ENCODE assay signal across 26 cellular contexts in genomic region chr18:63585988-63586387, GRCh38. TPM values are rescaled to one million over a fixed set of nuclear protein-coding genes. Genes with fewer than 3 reads are reported as not detected.
"Had no signal": no experiment of that assay in that cellular context is flagged by ENCODE, and none has a peak within 500 bp of the region (broad histone marks: within the 10 kb centered on the region; RNA-seq: fewer than 3 reads in every experiment).

No MANE protein-coding gene starts in this region.

- H3K9me3 Mint-ChIP-seq: activated naive CD4-positive, alpha-beta T cell treated with anti-CD3 and anti-CD28 coated beads, Interleukin-2, amount 50 U/mL, for 24 hours had no signal

- H3K27me3 ChIP-seq: hepatocyte, sigmoid colon, upper lobe of left lung had no signal

- H3K4me3 Mint-ChIP-seq: activated CD8-positive, alpha-beta T cell treated with anti-CD3 and anti-CD28 coated beads, Interleukin-2, amount 10 ng/mL, durations not matched to agents 7 days and 5 days; activated naive CD4-positive, alpha-beta T cell treated with anti-CD3 and anti-CD28 coated beads, Interleukin-2, amount 50 U/mL, for 24 hours; mesothelial cell of epicardium; naive thymus-derived CD8-positive, alpha-beta T cell had no signal

- H3K9me3 ChIP-seq: body of pancreas, left ventricle myocardium inferior, sigmoid colon, spleen, thoracic aorta, upper lobe of left lung had no signal

- H3K27ac ChIP-seq: body of pancreas, hepatocyte, left ventricle myocardium inferior, sigmoid colon, spleen, thoracic aorta, upper lobe of left lung, WERI-Rb-1 had no signal

- H3K4me3 ChIP-seq: body of pancreas, hepatocyte, left ventricle myocardium inferior, sigmoid colon, spleen, thoracic aorta, upper lobe of left lung had no signal

- H3K36me3 ChIP-seq: left ventricle myocardium inferior, sigmoid colon, spleen, thoracic aorta, upper lobe of left lung, WERI-Rb-1 had no signal

- H3K36me3 Mint-ChIP-seq: activated naive CD4-positive, alpha-beta T cell treated with anti-CD3 and anti-CD28 coated beads, Interleukin-2, amount 50 U/mL, for 24 hours; mesothelial cell of epicardium; naive thymus-derived CD8-positive, alpha-beta T cell had no signal

- H3K4me1 Mint-ChIP-seq: activated naive CD4-positive, alpha-beta T cell treated with anti-CD3 and anti-CD28 coated beads, Interleukin-2, amount 50 U/mL, for 24 hours; naive thymus-derived CD8-positive, alpha-beta T cell had no signal

- DNase-seq: activated CD4-positive, alpha-beta T cell treated with anti-CD3 and anti-CD28 coated beads for 1 hour; activated CD4-positive, alpha-beta T cell treated with anti-CD3 and anti-CD28 coated beads, Interleukin-2, amount 50 U/mL, for 1 hour; activated CD8-positive, alpha-beta T cell treated with anti-CD3 and anti-CD28 coated beads, Interleukin-2, amount 10 ng/mL, durations not matched to agents 7 days and 5 days; activated gamma-delta T cell treated with Interleukin-2 at 50 U/mL for 16 hours; activated T-cell treated with anti-CD3 and anti-CD28 coated beads, Interleukin-2, amount 50 U/mL, for 1 hour; body of pancreas; effector CD4-positive, alpha-beta T cell; erythroblast; glutamatergic neuron; left ventricle myocardium inferior; naive thymus-derived CD8-positive, alpha-beta T cell; retina; sigmoid colon; spleen; stimulated activated CD4-positive, alpha-beta T cell treated with anti-CD3 and anti-CD28 coated beads, Interleukin-4, amount 100 ng/mL, for 1 hour; stimulated activated naive CD4-positive, alpha-beta T cell; T-helper 2 cell; upper lobe of left lung had no signal

- H3K4me2 ChIP-seq: hepatocyte had no signal

- ATAC-seq: activated CD8-positive, alpha-beta T cell treated with anti-CD3 and anti-CD28 coated beads, Interleukin-2, amount 10 ng/mL, durations not matched to agents 7 days and 5 days; body of pancreas; naive thymus-derived CD8-positive, alpha-beta T cell had no signal

- H3K4me1 ChIP-seq: body of pancreas, left ventricle myocardium inferior had no signal

- H3K79me2 ChIP-seq: hepatocyte had no signal

- H3K27ac Mint-ChIP-seq: activated CD8-positive, alpha-beta T cell treated with anti-CD3 and anti-CD28 coated beads, Interleukin-2, amount 10 ng/mL, durations not matched to agents 7 days and 5 days; activated naive CD4-positive, alpha-beta T cell treated with anti-CD3 and anti-CD28 coated beads, Interleukin-2, amount 50 U/mL, for 24 hours had no signal

- FAIRE-seq: endometrium, frontal cortex, TTC549 had no signal

- H2AFZ ChIP-seq: hepatocyte had no signal

RNA-seq across cellular contexts. Expression of gene SERPINB13, which starts 1.2 kb away (rescaled TPM):
- polyA plus RNA-seq: naive thymus-derived CD8-positive, alpha-beta T cell had no signal

RNA-seq across cellular contexts. Expression of gene SERPINB12, which starts 43.8 kb away (rescaled TPM):
- polyA plus RNA-seq: hepatocyte; naive thymus-derived CD8-positive, alpha-beta T cell; sigmoid colon; spleen had no signal

RNA-seq across cellular contexts. Expression of gene SERPINB4, which starts 58.1 kb away (rescaled TPM):
- polyA plus RNA-seq: hepatocyte; naive thymus-derived CD8-positive, alpha-beta T cell had no signal
